Comparison of ENCODE assay signal across 15 cellular contexts in the genomic region with DNA sequence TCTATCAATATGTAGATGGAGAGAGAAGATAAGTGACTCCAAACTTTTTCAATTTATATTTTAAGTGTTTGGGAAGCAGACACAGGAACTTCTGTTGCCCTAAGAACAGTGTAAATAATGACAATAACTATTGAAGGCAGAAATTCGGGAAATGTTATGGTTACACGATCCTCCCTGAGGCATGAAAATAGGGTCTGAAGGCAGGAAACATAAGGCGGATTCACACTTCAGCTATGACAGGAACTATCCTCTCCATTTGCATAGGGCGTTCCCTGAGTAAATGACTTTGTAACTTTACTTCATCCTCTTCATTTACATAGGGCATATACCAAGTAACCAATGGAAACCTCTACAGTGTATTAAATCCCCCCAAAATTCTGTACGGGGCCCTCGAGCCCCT.
"Had no signal": no experiment of that assay in that cellular context is flagged by ENCODE, and none has a peak within 500 bp of the region (broad histone marks: within the 10 kb centered on the region; RNA-seq: fewer than 3 reads in every experiment).

No MANE protein-coding gene starts in this region.

- H3K36me3 Mint-ChIP-seq: activated CD4-positive, alpha-beta memory T cell treated with anti-CD3 and anti-CD28 coated beads for 36 hours; activated CD8-positive, alpha-beta memory T cell treated with anti-CD3 and anti-CD28 coated beads, Interleukin-2, amount 10 ng/mL, durations not matched to agents 7 days and 5 days; activated naive CD4-positive, alpha-beta T cell treated with anti-CD3 and anti-CD28 coated beads, Interleukin-2, amount 50 U/mL, for 24 hours; stimulated activated memory B cell treated with anti-CD40 and anti-IgM and Interleukin-4, amounts not matched to agents 10 μg/mL and 1 μg/mL and 100 μg/mL, for 72 hours had no signal

- DNase-seq: activated CD4-positive, alpha-beta memory T cell treated with anti-CD3 and anti-CD28 coated beads for 36 hours; activated CD4-positive, alpha-beta T cell treated with anti-CD3 and anti-CD28 coated beads for 1 hour; activated CD8-positive, alpha-beta memory T cell treated with anti-CD3 and anti-CD28 coated beads, Interleukin-2, amount 10 ng/mL, durations not matched to agents 7 days and 5 days; activated effector memory CD4-positive, alpha-beta T cell treated with anti-CD3 and anti-CD28 coated beads, Interleukin-2, amount 50 U/mL, for 16 hours; activated T-cell treated with anti-CD3 and anti-CD28 coated beads, Interleukin-2, amount 50 U/mL, for 1 hour; adrenal gland; dermis blood vessel endothelial cell; effector memory CD8-positive, alpha-beta T cell; left colon; lower lobe of right lung; retina; stimulated activated CD4-positive, alpha-beta T cell treated with anti-CD3 and anti-CD28 coated beads, Interleukin-2, amount 100 ng/mL, for 48 hours; T-helper 2 cell had no signal

- H3K4me1 Mint-ChIP-seq: activated CD8-positive, alpha-beta memory T cell treated with anti-CD3 and anti-CD28 coated beads, Interleukin-2, amount 10 ng/mL, durations not matched to agents 7 days and 5 days; activated naive CD4-positive, alpha-beta T cell treated with anti-CD3 and anti-CD28 coated beads, Interleukin-2, amount 50 U/mL, for 24 hours; stimulated activated memory B cell treated with anti-CD40 and anti-IgM and Interleukin-4, amounts not matched to agents 10 μg/mL and 1 μg/mL and 100 μg/mL, for 72 hours had no signal

- H3K27ac Mint-ChIP-seq: activated CD4-positive, alpha-beta memory T cell treated with anti-CD3 and anti-CD28 coated beads for 36 hours; activated CD8-positive, alpha-beta memory T cell treated with anti-CD3 and anti-CD28 coated beads, Interleukin-2, amount 10 ng/mL, durations not matched to agents 7 days and 5 days; activated naive CD4-positive, alpha-beta T cell treated with anti-CD3 and anti-CD28 coated beads, Interleukin-2, amount 50 U/mL, for 24 hours; effector memory CD8-positive, alpha-beta T cell; stimulated activated memory B cell treated with anti-CD40 and anti-IgM and Interleukin-4, amounts not matched to agents 10 μg/mL and 1 μg/mL and 100 μg/mL, for 72 hours had no signal

- H3K27me3 Mint-ChIP-seq: activated CD4-positive, alpha-beta memory T cell treated with anti-CD3 and anti-CD28 coated beads for 36 hours; activated CD8-positive, alpha-beta memory T cell treated with anti-CD3 and anti-CD28 coated beads, Interleukin-2, amount 10 ng/mL, durations not matched to agents 7 days and 5 days; activated naive CD4-positive, alpha-beta T cell treated with anti-CD3 and anti-CD28 coated beads, Interleukin-2, amount 50 U/mL, for 24 hours; effector memory CD8-positive, alpha-beta T cell; stimulated activated memory B cell treated with anti-CD40 and anti-IgM and Interleukin-4, amounts not matched to agents 10 μg/mL and 1 μg/mL and 100 μg/mL, for 72 hours had no signal

- H3K4me3 Mint-ChIP-seq: activated CD4-positive, alpha-beta memory T cell treated with anti-CD3 and anti-CD28 coated beads for 36 hours; activated CD8-positive, alpha-beta memory T cell treated with anti-CD3 and anti-CD28 coated beads, Interleukin-2, amount 10 ng/mL, durations not matched to agents 7 days and 5 days; activated naive CD4-positive, alpha-beta T cell treated with anti-CD3 and anti-CD28 coated beads, Interleukin-2, amount 50 U/mL, for 24 hours; effector memory CD8-positive, alpha-beta T cell; stimulated activated memory B cell treated with anti-CD40 and anti-IgM and Interleukin-4, amounts not matched to agents 10 μg/mL and 1 μg/mL and 100 μg/mL, for 72 hours had no signal
